In the genomic region with DNA sequence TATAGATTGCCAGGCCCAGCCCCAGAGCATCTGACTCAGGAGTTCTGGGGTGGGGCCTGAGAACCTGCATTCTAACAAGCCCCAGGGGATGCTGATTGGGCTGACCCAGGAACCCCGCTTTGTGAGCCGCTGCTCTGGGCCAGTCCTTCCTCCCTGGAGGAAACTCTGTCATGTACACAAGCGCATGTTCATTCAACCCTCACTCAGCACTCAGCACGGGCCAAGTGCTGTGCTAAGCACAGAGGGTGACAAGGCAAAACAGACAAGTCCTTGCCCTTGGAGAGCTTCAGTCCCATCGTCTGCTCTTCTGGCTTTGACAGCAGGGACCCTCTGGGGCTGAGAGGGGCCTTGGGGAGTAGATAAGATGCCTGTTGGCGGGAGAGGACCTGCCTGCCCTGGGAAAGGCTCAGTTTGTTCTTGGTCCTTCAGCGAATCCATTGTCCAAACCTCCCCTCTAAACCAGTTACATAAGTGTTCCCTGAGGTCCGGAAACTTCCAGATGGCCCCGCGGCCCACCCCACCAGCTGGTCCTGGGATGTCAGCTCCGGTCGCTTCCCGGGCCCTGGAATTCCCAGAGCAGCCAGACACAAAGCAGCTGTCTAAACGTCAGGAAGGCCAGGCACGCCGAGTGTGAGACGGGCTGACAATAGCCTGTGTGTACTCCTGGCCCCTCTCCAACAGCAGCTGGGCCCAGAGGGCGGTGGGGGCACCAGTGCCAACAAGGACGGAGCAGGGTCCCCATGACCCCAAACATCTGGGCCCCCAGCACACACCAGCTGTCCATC, we compare ENCODE assay signal across 9 cellular contexts.
DNase-seq lines count a peak whose midpoint lies in the region; ATAC-seq and TF ChIP-seq lines count a peak whose summit lies in the region.
"Had no signal": no experiment of that assay in that cellular context is flagged by ENCODE, and none has a peak within 500 bp of the region (broad histone marks: within the 10 kb centered on the region; RNA-seq: fewer than 3 reads in every experiment).

No MANE protein-coding gene starts in this region.

- no peaks in the 10 kb centered on the region for H3K79me2 ChIP-seq in osteoblast (ENCODE audit: insufficient read depth, low read length)

- peak overlapping the region; percentile 77 for H2AFZ ChIP-seq in osteoblast (ENCODE audit: low read length)

- H3K4me2 ChIP-seq in BLaER1 treated with 17β-estradiol and CSF1 and Interleukin-3, amounts not matched to agents 10 nM and 100 nM: peak overlapping the region; percentile 35 to 76 (median 67)
- no peak overlapping the region for H3K4me2 ChIP-seq in osteoblast (ENCODE audit: insufficient read depth, low read length)

- H3K9ac ChIP-seq in BLaER1 treated with 17β-estradiol and CSF1 and Interleukin-3, amounts not matched to agents 10 nM and 100 nM: peak overlapping the region in 8 of 11 experiments; percentile 10 to 35 (median 24); a peak in 8 of 22 replicates

- intact Hi-C loops in cardiac septum (cut with DNase I): no loop called here

- no peaks in the 10 kb centered on the region for H3K9me3 ChIP-seq in BLaER1 treated with 17β-estradiol and CSF1 and Interleukin-3, amounts not matched to agents 10 nM and 100 nM (replicated peaks in 1 of 11)
- H3K9me3 ChIP-seq in osteoblast (ENCODE audit: low read depth, low read length): no peaks in the 10 kb centered on the region

- no peaks in the 10 kb centered on the region for H3K36me3 ChIP-seq in BLaER1 treated with 17β-estradiol and CSF1 and Interleukin-3, amounts not matched to agents 10 nM and 100 nM
- no peaks in the 10 kb centered on the region for H3K36me3 ChIP-seq in osteoblast (ENCODE audit: insufficient read depth, low read length)

- TF ChIP-seq CTCF in osteoblast (IDR thresholded peaks at IDR 0.05; ENCODE audit: extremely low read depth, low read depth, low read length) (no peak), omental fat pad (IDR thresholded peaks at IDR 0.05) (no peak)

- H4K20me1 ChIP-seq in BLaER1 treated with 17β-estradiol and CSF1 and Interleukin-3, amounts not matched to agents 10 nM and 100 nM: no peaks in the 10 kb centered on the region; a peak in 1 of 22 replicates
- H4K20me1 ChIP-seq in osteoblast (ENCODE audit: insufficient read depth, low read length): no peaks in the 10 kb centered on the region

- peaks cover 21 to 50% (median 40%) of the 10 kb centered on the region in 10 experiments for H3K4me1 ChIP-seq in BLaER1 treated with 17β-estradiol and CSF1 and Interleukin-3, amounts not matched to agents 10 nM and 100 nM
- no peaks in the 10 kb centered on the region for H3K4me1 ChIP-seq in osteoblast (ENCODE audit: insufficient read depth, low read length)

- no peak overlapping the region for H3K4me3 ChIP-seq in BLaER1 treated with 17β-estradiol and CSF1 and Interleukin-3, amounts not matched to agents 10 nM and 100 nM
- no peak overlapping the region for H3K4me3 ChIP-seq in osteoblast (ENCODE audit: insufficient read depth, low read length)

- peak overlapping the region in 7 of 11 experiments; percentile 13 to 58 (median 44); a peak in 8 of 22 replicates for H3K27ac ChIP-seq in BLaER1 treated with 17β-estradiol and CSF1 and Interleukin-3, amounts not matched to agents 10 nM and 100 nM
- no peak overlapping the region for H3K27ac ChIP-seq in osteoblast (ENCODE audit: low read depth, low read length)

- DNase-seq in SHP77 treated with DMSO at 0.1 percent for 48 hours (lab: John Stamatoyannopoulos, UW): peak; percentile 95
- peak; percentile 85 for DNase-seq in cardiac septum (ENCODE audit: low spot score)
- no peak for DNase-seq in osteoblast (ENCODE audit: insufficient read length, low spot score, missing footprints)
- no peak for DNase-seq in NCI-H526 treated with DMSO at 0.1 percent for 48 hours (lab: John Stamatoyannopoulos, UW)
- no peak for DNase-seq in omental fat pad (ENCODE audit: low spot score)
- DNase-seq: CD4-positive, alpha-beta T cell had no signal

- ATAC-seq in omental fat pad (ENCODE audit: low FRiP score) (no peak), GM18867 (IDR thresholded peaks at IDR 0.05; ENCODE audit: unreplicated experiment) (no peak), GM18870 (IDR thresholded peaks at IDR 0.05; ENCODE audit: unreplicated experiment) (no peak)

- H3K27me3 ChIP-seq in BLaER1 treated with 17β-estradiol and CSF1 and Interleukin-3, amounts not matched to agents 10 nM and 100 nM: no peaks in the 10 kb centered on the region; a peak in 1 of 22 replicates
- peaks cover 9% of the 10 kb centered on the region for H3K27me3 ChIP-seq in osteoblast (ENCODE audit: insufficient read depth, low read length)

Comparison
In these comparisons a context has a peak if more than half of its experiments do, and no peak if none do; other contexts are left out.
1. DNase-seq: peak in SHP77 treated with DMSO at 0.1 percent for 48 hours (single experiment) and cardiac septum (single experiment); none in osteoblast (single experiment), NCI-H526 treated with DMSO at 0.1 percent for 48 hours (single experiment) and omental fat pad (single experiment).